25 cellular contexts compared by ENCODE assay signal in the genomic region with DNA sequence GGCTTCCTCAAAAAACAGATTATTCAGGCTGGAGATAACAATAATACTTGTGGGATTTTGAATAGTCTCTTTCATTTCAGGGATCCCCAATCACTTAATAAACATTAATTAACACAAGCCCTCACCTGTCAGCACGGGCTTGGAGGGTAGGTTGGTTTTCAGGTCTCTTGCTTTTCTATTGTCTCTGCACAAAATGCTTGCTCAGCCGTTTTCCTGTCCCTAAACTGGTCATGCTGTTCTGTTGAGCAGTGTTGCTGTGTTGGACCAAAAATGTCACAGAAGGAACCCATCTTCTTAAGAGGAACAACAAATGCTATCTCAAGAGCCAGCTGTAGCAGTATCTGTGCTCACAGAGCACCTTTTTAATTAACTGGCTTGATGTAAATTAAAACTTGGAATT.
DNase-seq lines count a peak whose midpoint lies in the region; ATAC-seq and TF ChIP-seq lines count a peak whose summit lies in the region.
"Had no signal": no experiment of that assay in that cellular context is flagged by ENCODE, and none has a peak within 500 bp of the region (broad histone marks: within the 10 kb centered on the region; RNA-seq: fewer than 3 reads in every experiment).

No MANE protein-coding gene starts in this region.

- H3K4me3 Mint-ChIP-seq in naive thymus-derived CD4-positive, alpha-beta T cell = no peak overlapping the region
- no peak overlapping the region for H3K4me3 Mint-ChIP-seq in natural killer cell
- H3K4me3 Mint-ChIP-seq: B cell; CD8-positive, alpha-beta memory T cell; HFFc6; IgD-negative memory B cell; T-helper 17 cell had no signal

- no peak overlapping the region for H3K27ac ChIP-seq in IMR-90 (ENCODE audit: insufficient read depth, low read length)
- H3K27ac ChIP-seq in naive thymus-derived CD4-positive, alpha-beta T cell (ENCODE audit: low read depth, low read length) = no peak overlapping the region
- H3K27ac ChIP-seq: C4-2B, GM23248 had no signal

- no peak overlapping the region for H3K23ac ChIP-seq in IMR-90 (ENCODE audit: low read depth, low read length)

- no TSS peak for BruUV-seq in IMR-90 (replicated peaks; lab: Mats Ljungman, UMichigan)

- H4K20me1 ChIP-seq in IMR-90 (ENCODE audit: insufficient read depth, low read length) = no peaks in the 10 kb centered on the region

- H2AFZ ChIP-seq in IMR-90 (replicated peaks; ENCODE audit: low read length, poor library complexity) = no peak overlapping the region
- H2AFZ ChIP-seq: GM23248 had no signal

- no peak overlapping the region for H2BK15ac ChIP-seq in IMR-90 (ENCODE audit: low read depth, low read length)

- H3K4me2 ChIP-seq in IMR-90 (ENCODE audit: low read depth, low read length) = no peak overlapping the region
- H3K4me2 ChIP-seq: SK-N-SH had no signal

- peak overlapping the region in 5 of 9 donors; percentile 2 to 71 (median 17) for H3K27ac Mint-ChIP-seq in naive thymus-derived CD4-positive, alpha-beta T cell
- H3K27ac Mint-ChIP-seq in natural killer cell = no peak overlapping the region
- H3K27ac Mint-ChIP-seq: B cell, HFFc6, IgD-negative memory B cell, T-helper 17 cell had no signal

- no peak overlapping the region for H3K18ac ChIP-seq in IMR-90 (ENCODE audit: low read depth, low read length)

- H3K14ac ChIP-seq in IMR-90 (replicated peaks; ENCODE audit: low read depth, low read length) = no peak overlapping the region

- H3K9me1 ChIP-seq in IMR-90 (ENCODE audit: insufficient read depth, low read length) = no peaks in the 10 kb centered on the region

- intact Hi-C loops in IMR-90 (cut with micrococcal nuclease) = no loop called here
- intact Hi-C loops in naive thymus-derived CD4-positive, alpha-beta T cell (cut with micrococcal nuclease) = no loop called here
- intact Hi-C loops in natural killer cell (cut with micrococcal nuclease) = loop anchor here (10.0 kb wide), 1 partner anchor 280 kb away; no protein-coding TSS in a partner anchor

- H3K36me3 ChIP-seq in IMR-90 (ENCODE audit: control insufficient read depth, insufficient read depth, low read length) = no peaks in the 10 kb centered on the region
- no peaks in the 10 kb centered on the region for H3K36me3 ChIP-seq in naive thymus-derived CD4-positive, alpha-beta T cell (ENCODE audit: control insufficient read depth in 2 of 3, insufficient read depth in 3 of 3, low read length in 3 of 3)
- H3K36me3 ChIP-seq: HAP-1 had no signal

- in situ Hi-C loops in IMR-90 (cut with MboI; ENCODE audit: low sequenced_read_pairs) = no loop called here

- H3K27me3 Mint-ChIP-seq in naive thymus-derived CD4-positive, alpha-beta T cell = no peaks in the 10 kb centered on the region
- H3K27me3 Mint-ChIP-seq in natural killer cell (ENCODE audit: low read depth in 2 of 2) = peaks cover 3 to 6% of the 10 kb centered on the region in 2 donors
- H3K27me3 Mint-ChIP-seq: T-helper 17 cell had no signal

- H3K79me1 ChIP-seq in IMR-90 (ENCODE audit: low read depth in 1 of 2, low read length in 2 of 2) = no peaks in the 10 kb centered on the region

- H4K91ac ChIP-seq in IMR-90 (ENCODE audit: insufficient read depth, low read depth, low read length) = no peak overlapping the region

- H2AK5ac ChIP-seq in IMR-90 (ENCODE audit: low read depth, low read length) = no peak overlapping the region

- H3K56ac ChIP-seq in IMR-90 (ENCODE audit: extremely low read depth, insufficient read depth, low read length) = no peak overlapping the region

- no peak for TF ChIP-seq RAD21 in IMR-90 (IDR thresholded peaks at IDR 0.05; ENCODE audit: low read length)

- DNase-seq in IMR-90 (no peak), NCI-H1417 treated with DMSO at 0.1 percent for 48 hours (lab: John Stamatoyannopoulos, UW) (peak; percentile 51), NCI-H748 (lab: John Stamatoyannopoulos, UW; ENCODE audit: unreplicated experiment) (peak; percentile 90), GOT3 (lab: John Stamatoyannopoulos, UW) (no peak), natural killer cell (no peak)
- no peak for DNase-seq in naive thymus-derived CD4-positive, alpha-beta T cell
- no peak for DNase-seq in activated CD4-positive, CD25-positive, alpha-beta regulatory T cell (lab: John Stamatoyannopoulos, UW)
- DNase-seq: Calu3; CD8-positive, alpha-beta memory T cell; GM23248; HFFc6; NCI-H1048; NCI-H1694; NCI-H2029 treated with DMSO at 0.1 percent for 48 hours; NCI-H446 treated with DMSO at 0.1 percent for 48 hours; NCI-H526; PC-3; SK-N-SH; SW 1271; T-helper 17 cell had no signal

- TF ChIP-seq CTCF in IMR-90 (conservative IDR thresholded peaks at IDR 0.05; ENCODE audit: low read depth, low read length) = no peak
- no peak for TF ChIP-seq CTCF in natural killer cell (IDR thresholded peaks at IDR 0.05)

- H3K9me3 ChIP-seq in IMR-90 (ENCODE audit: control insufficient read depth, insufficient read depth, low read length) = no peaks in the 10 kb centered on the region
- no peaks in the 10 kb centered on the region for H3K9me3 ChIP-seq in naive thymus-derived CD4-positive, alpha-beta T cell (ENCODE audit: control insufficient read depth in 2 of 3, low read length in 3 of 3)
- H3K9me3 ChIP-seq: HAP-1, SK-N-SH had no signal

- ATAC-seq in IMR-90 (ENCODE audit: low read depth) (no peak), GM19467 (IDR thresholded peaks at IDR 0.05; ENCODE audit: unreplicated experiment) (no peak), natural killer cell (no peak)
- no peak for ATAC-seq in naive thymus-derived CD4-positive, alpha-beta T cell
- ATAC-seq: PC-3, T-helper 17 cell had no signal

- H2AK9ac ChIP-seq in IMR-90 (replicated peaks; ENCODE audit: low read depth, low read length, poor library complexity) = no peak overlapping the region

- H3K4me1 ChIP-seq in IMR-90 (ENCODE audit: control insufficient read depth, insufficient read depth, low read length) = no peaks in the 10 kb centered on the region; the same call in 1 of the 2 replicates
- H3K4me1 ChIP-seq in naive thymus-derived CD4-positive, alpha-beta T cell (ENCODE audit: control insufficient read depth in 2 of 2, insufficient read depth in 2 of 2, low read length in 2 of 2) = peaks cover 11 to 25% of the 10 kb centered on the region in 2 donors
- H3K4me1 ChIP-seq: HAP-1 had no signal

- CTCF ChIA-PET in IMR-90 (lab: Yijun Ruan, JAX) = no interaction called here
- CTCF ChIA-PET in naive thymus-derived CD4-positive, alpha-beta T cell (lab: Charles Lee) = interaction anchor here (1.4 kb wide), 1 partner anchor 77 kb away, joined by 6 read pairs; no protein-coding TSS in a partner anchor

- no peak overlapping the region for H2BK20ac ChIP-seq in IMR-90 (ENCODE audit: low read depth, low read length)

- H3K4ac ChIP-seq in IMR-90 (ENCODE audit: low read depth, low read length) = no peak overlapping the region

- H3K4me3 ChIP-seq in IMR-90 (ENCODE audit: insufficient read depth, low read depth, low read length) = no peak overlapping the region
- no peak overlapping the region for H3K4me3 ChIP-seq in naive thymus-derived CD4-positive, alpha-beta T cell (ENCODE audit: low read length)
- H3K4me3 ChIP-seq: GM23248, HAP-1 had no signal

- dilution Hi-C loops in IMR-90 (cut with HindIII; ENCODE audit: low sequenced_read_pairs, unreplicated experiment) = no loop called here

- H3K4me1 Mint-ChIP-seq in naive thymus-derived CD4-positive, alpha-beta T cell = peaks cover 40 to 93% (median 83%) of the 10 kb centered on the region in 7 donors
- H3K4me1 Mint-ChIP-seq in natural killer cell = peaks cover 60 to 80% of the 10 kb centered on the region in 2 donors

- POLR2A ChIA-PET in IMR-90 (lab: Charles Lee; ENCODE audit: unreplicated experiment) = no interaction called here
- POLR2A ChIA-PET in naive thymus-derived CD4-positive, alpha-beta T cell (lab: Charles Lee) = no interaction called here

- H2BK5ac ChIP-seq in IMR-90 (ENCODE audit: low read depth, low read length, poor library complexity, severe bottlenecking) = no peak overlapping the region

- no peak overlapping the region for H4K5ac ChIP-seq in IMR-90 (ENCODE audit: low read depth, low read length)

- no CpG with 5 or more reads among the region's 2 CpGs for WGBS in IMR-90 (ENCODE audit: extremely low coverage in 2 of 2, insufficient read length in 1 of 2), 2 experiments

- H2BK120ac ChIP-seq in IMR-90 (ENCODE audit: low read depth, low read length) = no peak overlapping the region

- no peak for TF ChIP-seq POLR2A in IMR-90 (IDR thresholded peaks at IDR 0.05; ENCODE audit: low read depth, low read length)

- peaks cover 0 to 9% (median 0%) of the 10 kb centered on the region in 5 donors for H3K36me3 Mint-ChIP-seq in naive thymus-derived CD4-positive, alpha-beta T cell
- H3K36me3 Mint-ChIP-seq in natural killer cell = no peaks in the 10 kb centered on the region

- H3K9ac ChIP-seq in IMR-90 (ENCODE audit: low read depth, low read length) = no peak overlapping the region
- H3K9ac ChIP-seq: GM23248, SK-N-SH had no signal

- H3K27me3 ChIP-seq in IMR-90 (ENCODE audit: control insufficient read depth, insufficient read depth, low read length) = peaks cover 9% of the 10 kb centered on the region
- H3K27me3 ChIP-seq in naive thymus-derived CD4-positive, alpha-beta T cell (ENCODE audit: control insufficient read depth in 2 of 2, insufficient read depth in 2 of 2, low read length in 2 of 2) = no peaks in the 10 kb centered on the region

- H4K8ac ChIP-seq in IMR-90 (ENCODE audit: low read depth in 2 of 2, low read length in 2 of 2) = no peak overlapping the region

- H3K9me3 Mint-ChIP-seq in naive thymus-derived CD4-positive, alpha-beta T cell = peaks cover 0 to 6% (median 0%) of the 10 kb centered on the region in 11 donors
- H3K9me3 Mint-ChIP-seq in natural killer cell = no peaks in the 10 kb centered on the region
- H3K9me3 Mint-ChIP-seq: CD8-positive, alpha-beta memory T cell; HFFc6; IgD-negative memory B cell had no signal

TF ChIP-seq in IMR-90, 13 proteins besides CTCF, POLR2A, EP300 and RAD21:
- peak; percentile 67 for TF ChIP-seq MAFK (IDR thresholded peaks at IDR 0.05; ENCODE audit: low read depth, low read length)
- TF ChIP-seq RFX5 (IDR thresholded peaks at IDR 0.05; ENCODE audit: low read depth, low read length) = no peak

Comparison
In these comparisons a context has a peak if more than half of its experiments do, and no peak if none do; other contexts are left out.
1. DNase-seq: peak in NCI-H1417 treated with DMSO at 0.1 percent for 48 hours (single experiment) and NCI-H748 (single experiment); none in IMR-90 (single experiment), naive thymus-derived CD4-positive, alpha-beta T cell (0 of 9), GOT3 (single experiment), activated CD4-positive, CD25-positive, alpha-beta regulatory T cell (0 of 4) and natural killer cell (single experiment).
2. H3K27ac Mint-ChIP-seq: peak in naive thymus-derived CD4-positive, alpha-beta T cell (5 of 9); none in natural killer cell (0 of 2).